In the genomic region with DNA sequence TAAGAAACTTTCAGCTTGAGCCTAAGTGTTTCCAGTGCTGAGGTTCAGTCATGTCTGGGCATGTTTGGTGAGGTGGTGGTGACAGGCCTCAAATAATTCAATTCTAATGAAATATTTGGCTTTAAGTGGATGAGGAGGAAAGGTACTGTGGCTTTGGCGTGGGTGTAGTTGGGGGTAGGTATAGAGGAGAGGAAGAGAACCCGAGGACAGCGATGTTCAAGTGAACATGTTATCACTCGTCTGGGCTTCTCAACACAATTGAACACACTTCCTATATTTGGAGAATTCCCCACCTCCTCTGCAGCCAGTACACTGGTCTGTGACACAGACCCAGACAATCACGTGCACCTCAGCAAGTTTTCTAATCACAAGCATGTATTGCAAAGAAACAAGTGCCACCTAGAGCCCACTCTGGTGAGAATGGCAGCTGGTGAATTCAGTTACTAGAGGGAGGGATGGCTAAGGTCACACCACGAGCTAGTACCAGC, we compare ENCODE assay signal across 9 cellular contexts. TPM values are rescaled to one million over a fixed set of nuclear protein-coding genes. Genes with fewer than 3 reads are reported as not detected.
DNase-seq lines count a peak whose midpoint lies in the region; ATAC-seq, FAIRE-seq and TF ChIP-seq lines count a peak whose summit lies in the region.
"Had no signal": no experiment of that assay in that cellular context is flagged by ENCODE, and none has a peak within 500 bp of the region (broad histone marks: within the 10 kb centered on the region; RNA-seq: fewer than 3 reads in every experiment).

No MANE protein-coding gene starts in this region.

- H3K9me3 Mint-ChIP-seq in stimulated activated effector memory CD8-positive, alpha-beta T cell treated with anti-CD3 and anti-CD28 coated beads, Interleukin-12 subunit alpha, Interleukin-12 subunit beta, amount 100 ng/mL, for 72 hours = no peaks in the 10 kb centered on the region
- H3K9me3 Mint-ChIP-seq: neural crest cell had no signal

- peak overlapping the region; percentile 32 for H3K4me3 Mint-ChIP-seq in stimulated activated effector memory CD8-positive, alpha-beta T cell treated with anti-CD3 and anti-CD28 coated beads, Interleukin-12 subunit alpha, Interleukin-12 subunit beta, amount 100 ng/mL, for 72 hours
- H3K4me3 Mint-ChIP-seq: neural crest cell had no signal

- no peak overlapping the region for H3K4me3 ChIP-seq in Karpas-422 (ENCODE audit: low read length)
- H3K4me3 ChIP-seq in bronchial epithelial cell (ENCODE audit: low read depth, low read length) = no peak overlapping the region
- no peak overlapping the region for H3K4me3 ChIP-seq in H7 (ENCODE audit: insufficient read depth, low read depth, low read length)

- peak overlapping the region; percentile 90 for H3K27ac Mint-ChIP-seq in stimulated activated effector memory CD8-positive, alpha-beta T cell treated with anti-CD3 and anti-CD28 coated beads, Interleukin-12 subunit alpha, Interleukin-12 subunit beta, amount 100 ng/mL, for 72 hours

- H3K4me2 ChIP-seq in Karpas-422 (ENCODE audit: low read depth, low read length, poor library complexity, severe bottlenecking) = no peak overlapping the region

- TF ChIP-seq CTCF in bronchial epithelial cell (IDR thresholded peaks at IDR 0.05; ENCODE audit: insufficient read depth, low read length, severe bottlenecking) = no peak

- H2AFZ ChIP-seq in Karpas-422 (ENCODE audit: low read length) = no peak overlapping the region

- H3K9ac ChIP-seq in Karpas-422 (ENCODE audit: low read length) = no peak overlapping the region

- H3K27me3 ChIP-seq in Karpas-422 (ENCODE audit: low read length) (no peaks in the 10 kb centered on the region), bronchial epithelial cell (ENCODE audit: control insufficient read depth, insufficient read depth, low read length) (no peaks in the 10 kb centered on the region), H7 (ENCODE audit: control insufficient read depth, insufficient read depth, low read length) (no peaks in the 10 kb centered on the region)

- peak; percentile 71 for ATAC-seq in GM21576 (IDR thresholded peaks at IDR 0.05; ENCODE audit: unreplicated experiment)
- peak; percentile 80 for ATAC-seq in stimulated activated effector memory CD8-positive, alpha-beta T cell treated with anti-CD3 and anti-CD28 coated beads, Interleukin-12 subunit alpha, Interleukin-12 subunit beta, amount 100 ng/mL, for 72 hours

- no peaks in the 10 kb centered on the region for H3K4me1 ChIP-seq in Karpas-422 (ENCODE audit: low read length)

- DNase-seq in NCI-H1694 treated with DMSO at 0.1 percent for 48 hours (lab: John Stamatoyannopoulos, UW) = peak; percentile 8
- no peak for DNase-seq in NCI-H1694 (lab: John Stamatoyannopoulos, UW)
- peak; percentile 44 for DNase-seq in Karpas-422
- peak; percentile 98 for DNase-seq in bronchial epithelial cell (ENCODE audit: low read depth)
- peak in 1 of 2 donors; percentile 70 for DNase-seq in stimulated activated effector memory CD8-positive, alpha-beta T cell treated with anti-CD3 and anti-CD28 coated beads, Interleukin-12 subunit alpha, Interleukin-12 subunit beta, amount 100 ng/mL, for 72 hours (ENCODE audit: low spot score in 2 of 2)
- no peak for DNase-seq in H7
- DNase-seq in AG20443 (ENCODE audit: low spot score) = no peak

- no peaks in the 10 kb centered on the region for H3K9me2 ChIP-seq in Karpas-422 (replicated peaks; ENCODE audit: insufficient read depth, low read length)

- H3K27ac ChIP-seq in Karpas-422 (ENCODE audit: low read length) = no peak overlapping the region

- FAIRE-seq in bronchial epithelial cell (lab: Jason Lieb, UNC) = peak; percentile 90

- H3K9me3 ChIP-seq in Karpas-422 (ENCODE audit: low read length) = no peaks in the 10 kb centered on the region

- H3K4me1 Mint-ChIP-seq in stimulated activated effector memory CD8-positive, alpha-beta T cell treated with anti-CD3 and anti-CD28 coated beads, Interleukin-12 subunit alpha, Interleukin-12 subunit beta, amount 100 ng/mL, for 72 hours = peaks cover 45% of the 10 kb centered on the region

- H3K36me3 Mint-ChIP-seq in stimulated activated effector memory CD8-positive, alpha-beta T cell treated with anti-CD3 and anti-CD28 coated beads, Interleukin-12 subunit alpha, Interleukin-12 subunit beta, amount 100 ng/mL, for 72 hours = peaks cover 4% of the 10 kb centered on the region

- no peaks in the 10 kb centered on the region for H3K36me3 ChIP-seq in Karpas-422 (ENCODE audit: insufficient read depth, low read length)
- no peaks in the 10 kb centered on the region for H3K36me3 ChIP-seq in bronchial epithelial cell (ENCODE audit: control insufficient read depth, insufficient read depth, low read length)
- H3K36me3 ChIP-seq in H7 (replicated peaks; ENCODE audit: control insufficient read depth, insufficient read depth, low read length) = no peaks in the 10 kb centered on the region

- no peaks in the 10 kb centered on the region for H3K79me2 ChIP-seq in Karpas-422 (ENCODE audit: low read length)

- H4K20me1 ChIP-seq in Karpas-422 (ENCODE audit: insufficient read depth, low read depth, low read length) = no peaks in the 10 kb centered on the region

RNA-seq across cellular contexts. Expression of a gene that starts 53.0 kb away (rescaled TPM):
- not detected in 2 replicates for total RNA-seq in Karpas-422 (2014; rRNA removed; shearing (Covaris generic); ENCODE audit: low replicate concordance)
- not detected in 2 replicates for total RNA-seq in bronchial epithelial cell
- total RNA-seq in H7 (2014; rRNA removed; shearing (Covaris generic)) = not detected in 2 replicates
- total RNA-seq: neural crest cell had no signal

Comparison
In these comparisons a context has a peak if more than half of its experiments do, and no peak if none do; other contexts are left out.
1. DNase-seq: peak in NCI-H1694 treated with DMSO at 0.1 percent for 48 hours (single experiment), Karpas-422 (single experiment) and bronchial epithelial cell (single experiment); none in NCI-H1694 (single experiment), H7 (single experiment) and AG20443 (single experiment).